Comparison of ENCODE assay signal across 1 cellular context in genomic region chr16:81567987-81568748, GRCh38.
TF ChIP-seq lines count a peak whose summit lies in the region.

No MANE protein-coding gene starts in this region.

TF ChIP-seq in HepG2, 621 proteins besides CTCF, POLR2A, EP300 and RAD21 (continued from another document and continues in another):
- TF ChIP-seq ZNF646 (CRISPR knock-in tag; IDR thresholded peaks at IDR 0.05) (no peak), RXRA (CRISPR knock-in tag; IDR thresholded peaks at IDR 0.05) (peak; percentile 62), RARA (CRISPR knock-in tag; IDR thresholded peaks at IDR 0.05) (peak; percentile 55; the same call in 1 of the 2 replicates), MXI1 (IDR thresholded peaks at IDR 0.05; ENCODE audit: borderline replicate concordance, low read depth, low read length) (peak; percentile 57; the same call in 1 of the 3 replicates), FOSL2 (CRISPR knock-in tag; IDR thresholded peaks at IDR 0.05) (peak; percentile 97), ZNF274 (CRISPR knock-in tag; IDR thresholded peaks at IDR 0.05) (0 out of 2 replicates have a peak, but pooled peaks have one; percentile 30), SOX6 (IDR thresholded peaks at IDR 0.05) (no peak), SOX6 (CRISPR knock-in tag; IDR thresholded peaks at IDR 0.05) (peak; percentile 34; the same call in 1 of the 2 replicates), ARID5B (CRISPR knock-in tag; IDR thresholded peaks at IDR 0.05) (peak; percentile 55; the same call in 1 of the 2 replicates), PPARG (CRISPR knock-in tag; conservative IDR thresholded peaks at IDR 0.05) (no peak), ZMAT3 (CRISPR knock-in tag; conservative IDR thresholded peaks at IDR 0.05) (no peak), BRD4 (CRISPR knock-in tag; IDR thresholded peaks at IDR 0.05) (no peak), RFX3 (CRISPR knock-in tag; IDR thresholded peaks at IDR 0.05) (no peak), ZNF354B (CRISPR knock-in tag; IDR thresholded peaks at IDR 0.05) (no peak), ZFAT (CRISPR knock-in tag; conservative IDR thresholded peaks at IDR 0.05) (no peak), TEAD3 (CRISPR knock-in tag; optimal IDR thresholded peaks at IDR 0.05; ENCODE audit: borderline replicate concordance) (peak; percentile 29), REL (CRISPR knock-in tag; conservative IDR thresholded peaks at IDR 0.05) (no peak), TOE1 (CRISPR knock-in tag; IDR thresholded peaks at IDR 0.05) (no peak), SP2 (CRISPR knock-in tag; IDR thresholded peaks at IDR 0.05) (no peak), TCF12 (IDR thresholded peaks at IDR 0.05) (no peak), TCF12 (CRISPR knock-in tag; IDR thresholded peaks at IDR 0.05) (no peak), MED1 (CRISPR knock-in tag; IDR thresholded peaks at IDR 0.05) (no peak), ZNF10 (CRISPR knock-in tag; IDR thresholded peaks at IDR 0.05; ENCODE audit: borderline replicate concordance, low read depth) (no peak), ZNF549 (CRISPR knock-in tag; IDR thresholded peaks at IDR 0.05) (no peak), ZBTB3 (CRISPR knock-in tag; IDR thresholded peaks at IDR 0.05; ENCODE audit: borderline replicate concordance, low read depth) (no peak), CCAR2 (optimal IDR thresholded peaks at IDR 0.05; ENCODE audit: low read depth, low read length) (no peak), FOXP4 (CRISPR knock-in tag; IDR thresholded peaks at IDR 0.05) (no peak), HNRNPL (IDR thresholded peaks at IDR 0.05; ENCODE audit: low read depth, low read length) (peak; percentile 100), AKAP8 (CRISPR knock-in tag; IDR thresholded peaks at IDR 0.05) (no peak), ATF1 (CRISPR knock-in tag; IDR thresholded peaks at IDR 0.05) (no peak), RBAK (CRISPR knock-in tag; IDR thresholded peaks at IDR 0.05) (no peak), SP5 (CRISPR knock-in tag; IDR thresholded peaks at IDR 0.05; ENCODE audit: borderline replicate concordance, low read depth) (0 out of 2 replicates have a peak, but pooled peaks have one; percentile 14)
- TF ChIP-seq, protein P1, sequence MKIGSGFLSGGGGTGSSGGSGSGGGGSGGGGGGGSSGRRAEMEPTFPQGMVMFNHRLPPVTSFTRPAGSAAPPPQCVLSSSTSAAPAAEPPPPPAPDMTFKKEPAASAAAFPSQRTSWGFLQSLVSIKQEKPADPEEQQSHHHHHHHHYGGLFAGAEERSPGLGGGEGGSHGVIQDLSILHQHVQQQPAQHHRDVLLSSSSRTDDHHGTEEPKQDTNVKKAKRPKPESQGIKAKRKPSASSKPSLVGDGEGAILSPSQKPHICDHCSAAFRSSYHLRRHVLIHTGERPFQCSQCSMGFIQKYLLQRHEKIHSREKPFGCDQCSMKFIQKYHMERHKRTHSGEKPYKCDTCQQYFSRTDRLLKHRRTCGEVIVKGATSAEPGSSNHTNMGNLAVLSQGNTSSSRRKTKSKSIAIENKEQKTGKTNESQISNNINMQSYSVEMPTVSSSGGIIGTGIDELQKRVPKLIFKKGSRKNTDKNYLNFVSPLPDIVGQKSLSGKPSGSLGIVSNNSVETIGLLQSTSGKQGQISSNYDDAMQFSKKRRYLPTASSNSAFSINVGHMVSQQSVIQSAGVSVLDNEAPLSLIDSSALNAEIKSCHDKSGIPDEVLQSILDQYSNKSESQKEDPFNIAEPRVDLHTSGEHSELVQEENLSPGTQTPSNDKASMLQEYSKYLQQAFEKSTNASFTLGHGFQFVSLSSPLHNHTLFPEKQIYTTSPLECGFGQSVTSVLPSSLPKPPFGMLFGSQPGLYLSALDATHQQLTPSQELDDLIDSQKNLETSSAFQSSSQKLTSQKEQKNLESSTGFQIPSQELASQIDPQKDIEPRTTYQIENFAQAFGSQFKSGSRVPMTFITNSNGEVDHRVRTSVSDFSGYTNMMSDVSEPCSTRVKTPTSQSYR (CRISPR knock-in tag; IDR thresholded peaks at IDR 0.05; ENCODE audit: borderline replicate concordance) = peak; percentile 59; the same call in 1 of the 2 replicates
- TF ChIP-seq, protein P2, sequence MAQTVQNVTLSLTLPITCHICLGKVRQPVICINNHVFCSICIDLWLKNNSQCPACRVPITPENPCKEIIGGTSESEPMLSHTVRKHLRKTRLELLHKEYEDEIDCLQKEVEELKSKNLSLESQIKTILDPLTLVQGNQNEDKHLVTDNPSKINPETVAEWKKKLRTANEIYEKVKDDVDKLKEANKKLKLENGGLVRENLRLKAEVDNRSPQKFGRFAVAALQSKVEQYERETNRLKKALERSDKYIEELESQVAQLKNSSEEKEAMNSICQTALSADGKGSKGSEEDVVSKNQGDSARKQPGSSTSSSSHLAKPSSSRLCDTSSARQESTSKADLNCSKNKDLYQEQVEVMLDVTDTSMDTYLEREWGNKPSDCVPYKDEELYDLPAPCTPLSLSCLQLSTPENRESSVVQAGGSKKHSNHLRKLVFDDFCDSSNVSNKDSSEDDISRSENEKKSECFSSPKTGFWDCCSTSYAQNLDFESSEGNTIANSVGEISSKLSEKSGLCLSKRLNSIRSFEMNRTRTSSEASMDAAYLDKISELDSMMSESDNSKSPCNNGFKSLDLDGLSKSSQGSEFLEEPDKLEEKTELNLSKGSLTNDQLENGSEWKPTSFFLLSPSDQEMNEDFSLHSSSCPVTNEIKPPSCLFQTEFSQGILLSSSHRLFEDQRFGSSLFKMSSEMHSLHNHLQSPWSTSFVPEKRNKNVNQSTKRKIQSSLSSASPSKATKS (CRISPR knock-in tag; IDR thresholded peaks at IDR 0.05) = no peak
- TF ChIP-seq, protein P3, sequence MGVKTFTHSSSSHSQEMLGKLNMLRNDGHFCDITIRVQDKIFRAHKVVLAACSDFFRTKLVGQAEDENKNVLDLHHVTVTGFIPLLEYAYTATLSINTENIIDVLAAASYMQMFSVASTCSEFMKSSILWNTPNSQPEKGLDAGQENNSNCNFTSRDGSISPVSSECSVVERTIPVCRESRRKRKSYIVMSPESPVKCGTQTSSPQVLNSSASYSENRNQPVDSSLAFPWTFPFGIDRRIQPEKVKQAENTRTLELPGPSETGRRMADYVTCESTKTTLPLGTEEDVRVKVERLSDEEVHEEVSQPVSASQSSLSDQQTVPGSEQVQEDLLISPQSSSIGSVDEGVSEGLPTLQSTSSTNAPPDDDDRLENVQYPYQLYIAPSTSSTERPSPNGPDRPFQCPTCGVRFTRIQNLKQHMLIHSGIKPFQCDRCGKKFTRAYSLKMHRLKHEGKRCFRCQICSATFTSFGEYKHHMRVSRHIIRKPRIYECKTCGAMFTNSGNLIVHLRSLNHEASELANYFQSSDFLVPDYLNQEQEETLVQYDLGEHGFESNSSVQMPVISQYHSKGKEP (CRISPR knock-in tag; IDR thresholded peaks at IDR 0.05) = no peak
- TF ChIP-seq, protein P4, sequence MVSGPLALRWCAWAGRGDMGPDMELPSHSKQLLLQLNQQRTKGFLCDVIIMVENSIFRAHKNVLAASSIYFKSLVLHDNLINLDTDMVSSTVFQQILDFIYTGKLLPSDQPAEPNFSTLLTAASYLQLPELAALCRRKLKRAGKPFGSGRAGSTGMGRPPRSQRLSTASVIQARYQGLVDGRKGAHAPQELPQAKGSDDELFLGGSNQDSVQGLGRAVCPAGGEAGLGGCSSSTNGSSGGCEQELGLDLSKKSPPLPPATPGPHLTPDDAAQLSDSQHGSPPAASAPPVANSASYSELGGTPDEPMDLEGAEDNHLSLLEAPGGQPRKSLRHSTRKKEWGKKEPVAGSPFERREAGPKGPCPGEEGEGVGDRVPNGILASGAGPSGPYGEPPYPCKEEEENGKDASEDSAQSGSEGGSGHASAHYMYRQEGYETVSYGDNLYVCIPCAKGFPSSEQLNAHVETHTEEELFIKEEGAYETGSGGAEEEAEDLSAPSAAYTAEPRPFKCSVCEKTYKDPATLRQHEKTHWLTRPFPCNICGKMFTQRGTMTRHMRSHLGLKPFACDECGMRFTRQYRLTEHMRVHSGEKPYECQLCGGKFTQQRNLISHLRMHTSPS (CRISPR knock-in tag; IDR thresholded peaks at IDR 0.05; ENCODE audit: low read depth) = peak; percentile 100
- TF ChIP-seq, protein P5, sequence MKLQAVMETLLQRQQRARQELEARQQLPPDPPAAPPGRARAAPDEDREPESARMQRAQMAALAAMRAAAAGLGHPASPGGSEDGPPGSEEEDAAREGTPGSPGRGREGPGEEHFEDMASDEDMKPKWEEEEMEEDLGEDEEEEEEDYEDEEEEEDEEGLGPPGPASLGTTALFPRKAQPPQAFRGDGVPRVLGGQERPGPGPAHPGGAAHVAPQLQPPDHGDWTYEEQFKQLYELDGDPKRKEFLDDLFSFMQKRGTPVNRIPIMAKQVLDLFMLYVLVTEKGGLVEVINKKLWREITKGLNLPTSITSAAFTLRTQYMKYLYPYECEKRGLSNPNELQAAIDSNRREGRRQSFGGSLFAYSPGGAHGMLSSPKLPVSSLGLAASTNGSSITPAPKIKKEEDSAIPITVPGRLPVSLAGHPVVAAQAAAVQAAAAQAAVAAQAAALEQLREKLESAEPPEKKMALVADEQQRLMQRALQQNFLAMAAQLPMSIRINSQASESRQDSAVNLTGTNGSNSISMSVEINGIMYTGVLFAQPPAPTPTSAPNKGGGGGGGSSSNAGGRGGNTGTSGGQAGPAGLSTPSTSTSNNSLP (IDR thresholded peaks at IDR 0.05; ENCODE audit: low read depth, low read length) = 0 out of 2 replicates have a peak, but pooled peaks have one; percentile 10
